Comparison of ENCODE assay signal across 20 cellular contexts in the genomic region with DNA sequence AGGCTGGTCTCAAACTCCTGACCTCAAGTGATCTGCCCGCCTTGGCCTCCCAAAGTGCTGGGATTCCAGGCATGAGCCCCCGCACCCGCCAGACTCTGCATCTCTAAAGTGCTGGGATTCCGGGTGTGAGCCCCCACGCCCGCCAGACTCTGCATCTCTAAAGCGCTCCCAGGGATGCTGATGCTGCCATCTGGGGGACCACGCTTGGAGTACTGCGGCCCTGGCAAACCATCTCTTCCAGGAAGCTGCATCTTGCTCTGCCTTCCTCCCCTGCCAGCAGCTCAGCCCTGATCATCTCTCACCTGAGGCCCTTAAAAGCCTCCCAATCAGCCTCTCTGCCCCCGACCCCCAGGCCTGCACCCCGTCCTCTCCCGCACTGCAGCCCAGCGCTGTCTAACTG. TPM values are rescaled to one million over a fixed set of nuclear protein-coding genes. Genes with fewer than 3 reads are reported as not detected.
DNase-seq lines count a peak whose midpoint lies in the region; ATAC-seq, FAIRE-seq and TF ChIP-seq lines count a peak whose summit lies in the region.
"Had no signal": no experiment of that assay in that cellular context is flagged by ENCODE, and none has a peak within 500 bp of the region (broad histone marks: within the 10 kb centered on the region; RNA-seq: fewer than 3 reads in every experiment).

No MANE protein-coding gene starts in this region.

- H3K36me3 ChIP-seq in SK-N-SH (replicated peaks in 1 of 2; ENCODE audit: control insufficient read depth in 1 of 2, insufficient read depth in 2 of 2, low read length in 1 of 2): peaks cover 14 to 24% of the 10 kb centered on the region in 2 experiments
- H3K36me3 ChIP-seq in esophagus muscularis mucosa: peaks cover 9 to 43% (median 20%) of the 10 kb centered on the region in 4 donors
- no peaks in the 10 kb centered on the region for H3K36me3 ChIP-seq in neural cell (ENCODE audit: insufficient read depth, low read length)
- peaks cover 13% of the 10 kb centered on the region for H3K36me3 ChIP-seq in upper lobe of right lung

- H3K27me3 ChIP-seq in SK-N-SH (ENCODE audit: insufficient read depth) (no peaks in the 10 kb centered on the region), esophagus muscularis mucosa (no peaks in the 10 kb centered on the region), neural cell (ENCODE audit: insufficient read depth, low read depth, low read length) (no peaks in the 10 kb centered on the region), upper lobe of right lung (no peaks in the 10 kb centered on the region)

- no peak for DNase-seq in SK-N-SH
- no peak for DNase-seq in esophagus muscularis mucosa (ENCODE audit: extremely low spot score)
- DNase-seq in upper lobe of right lung: no peak
- no peak for DNase-seq in frontal cortex (ENCODE audit: low spot score in 2 of 2)
- DNase-seq in GM10248 (ENCODE audit: extremely low spot score): no peak
- DNase-seq: activated CD4-positive, alpha-beta T cell treated with anti-CD3 and anti-CD28 coated beads for 48 hours; COR-L47; effector memory CD4-positive, alpha-beta T cell; EL; Kasumi-1; NCI-H1092 treated with DMSO at 0.1 percent for 48 hours; NCI-H2107; stimulated activated CD8-positive, alpha-beta memory T cell treated with anti-CD3 and anti-CD28 coated beads, Interleukin-4, amount 100 ng/mL, for 48 hours had no signal

- TF ChIP-seq EP300 in SK-N-SH (IDR thresholded peaks at IDR 0.05; ENCODE audit: borderline replicate concordance in 1 of 2, low read depth in 1 of 2, low read length in 1 of 2) (no peak), esophagus muscularis mucosa (IDR thresholded peaks at IDR 0.05) (no peak), neural cell (conservative IDR thresholded peaks at IDR 0.05; ENCODE audit: poor library complexity, severe bottlenecking) (no peak)

- H3K9ac ChIP-seq in SK-N-SH: no peak overlapping the region
- H3K9ac ChIP-seq in neural cell (ENCODE audit: low read length): peak overlapping the region; percentile 39

- 93% methylated on average over 12 of the region's 13 CpGs for WGBS in SK-N-SH (ENCODE audit: low lambda C conversion rate)
- 90% methylated on average over 9 of the region's 13 CpGs for WGBS in esophagus muscularis mucosa

- peak; percentile 28; the same call in 1 of the 2 replicates for TF ChIP-seq RAD21 in SK-N-SH (IDR thresholded peaks at IDR 0.05; ENCODE audit: low read length)
- TF ChIP-seq RAD21 in neural cell (conservative IDR thresholded peaks at IDR 0.05): no peak

- no peak overlapping the region; a peak in 1 of 4 replicates for H3K27ac ChIP-seq in SK-N-SH (ENCODE audit: low read depth in 2 of 2, low read length in 1 of 2)
- peak overlapping the region in 3 of 4 donors; percentile 17 to 44 (median 43) for H3K27ac ChIP-seq in esophagus muscularis mucosa (replicated peaks in 1 of 4)
- peak overlapping the region; percentile 36 for H3K27ac ChIP-seq in neural cell (ENCODE audit: low read length)
- peak overlapping the region; percentile 36 for H3K27ac ChIP-seq in upper lobe of right lung
- H3K27ac ChIP-seq: 22Rv1 had no signal

- no peaks in the 10 kb centered on the region for H3K9me2 ChIP-seq in SK-N-SH
- H3K9me2 ChIP-seq in neural cell (ENCODE audit: insufficient read depth, low read length): no peaks in the 10 kb centered on the region

- H3K9me3 ChIP-seq in SK-N-SH: no peaks in the 10 kb centered on the region
- H3K9me3 ChIP-seq in esophagus muscularis mucosa: no peaks in the 10 kb centered on the region
- H3K9me3 ChIP-seq in neural cell (ENCODE audit: low read length): no peaks in the 10 kb centered on the region
- no peaks in the 10 kb centered on the region for H3K9me3 ChIP-seq in upper lobe of right lung

- H3K4me3 ChIP-seq in SK-N-SH (ENCODE audit: low read depth in 2 of 2, low read length in 1 of 2) (no peak overlapping the region), esophagus muscularis mucosa (no peak overlapping the region), neural cell (ENCODE audit: low read length) (no peak overlapping the region), upper lobe of right lung (no peak overlapping the region)

- intact Hi-C loops in esophagus muscularis mucosa (cut with DNase I) (no loop called here), upper lobe of right lung (cut with DNase I) (no loop called here)

- TF ChIP-seq CTCF in SK-N-SH (IDR thresholded peaks at IDR 0.05) (no peak), esophagus muscularis mucosa (IDR thresholded peaks at IDR 0.05) (no peak), neural cell (IDR thresholded peaks at IDR 0.05; ENCODE audit: poor library complexity, severe bottlenecking) (no peak), upper lobe of right lung (IDR thresholded peaks at IDR 0.05) (no peak), GM10248 (IDR thresholded peaks at IDR 0.05; ENCODE audit: control extremely low read depth, extremely low read depth, low read depth, missing control alignments) (no peak)

- no peak for FAIRE-seq in frontal cortex (lab: Jason Lieb, UNC)
- FAIRE-seq: GM18507, islet of Langerhans, TTC549 had no signal

- H2AFZ ChIP-seq in SK-N-SH (ENCODE audit: low read depth) (no peak overlapping the region), neural cell (ENCODE audit: low read depth, low read length) (no peak overlapping the region)

- ATAC-seq in SK-N-SH treated with all-trans-retinoic acid at 6 μM for 48 hours (no peak), upper lobe of right lung (no peak), GM21390 (IDR thresholded peaks at IDR 0.05; ENCODE audit: unreplicated experiment) (no peak)

- CTCF ChIA-PET in SK-N-SH (lab: Yijun Ruan, JAX) (interaction anchor here (1.1 to 3.0 kb wide), 11 partner anchors 10 to 144 kb away, joined by 3 to 18 read pairs (median 4); no protein-coding TSS in a partner anchor), GM10248 (lab: Yijun Ruan, JAX) (interaction anchor here (0.6 to 1.7 kb wide), 2 partner anchors 33 to 827 kb away, joined by 3 to 4 read pairs; no protein-coding TSS in a partner anchor)

- peaks cover 100% of the 10 kb centered on the region for H4K20me1 ChIP-seq in SK-N-SH (ENCODE audit: insufficient read depth)
- no peaks in the 10 kb centered on the region for H4K20me1 ChIP-seq in neural cell (ENCODE audit: insufficient read depth)

- H3K4me1 ChIP-seq in SK-N-SH (ENCODE audit: control insufficient read depth in 1 of 2, insufficient read depth in 2 of 2, low read depth in 1 of 2, low read length in 1 of 2) (peaks cover 0 to 51% of the 10 kb centered on the region in 2 experiments; a peak in 2 of 4 replicates), esophagus muscularis mucosa (peaks cover 73 to 99% (median 86%) of the 10 kb centered on the region in 4 donors), upper lobe of right lung (peaks cover 40% of the 10 kb centered on the region)

- no peak for TF ChIP-seq POLR2A in esophagus muscularis mucosa (IDR thresholded peaks at IDR 0.05; ENCODE audit: low read depth)

- no peak overlapping the region for H3K4me2 ChIP-seq in SK-N-SH
- H3K4me2 ChIP-seq in neural cell (ENCODE audit: low read length): no peak overlapping the region

- H3F3A ChIP-seq in SK-N-SH (replicated peaks; ENCODE audit: insufficient read depth) (peaks cover 4% of the 10 kb centered on the region), neural cell (ENCODE audit: insufficient read depth, low read length, poor library complexity, severe bottlenecking) (no peaks in the 10 kb centered on the region)

- POLR2A ChIA-PET in SK-N-SH (lab: Yijun Ruan, JAX) (interaction anchor here (0.9 to 1.2 kb wide), 3 partner anchors 18 to 36 kb away, joined by 3 to 5 read pairs (median 4); no protein-coding TSS in a partner anchor), GM10248 (lab: Yijun Ruan, JAX) (no interaction called here)

- peaks cover 100% of the 10 kb centered on the region for H3K79me2 ChIP-seq in SK-N-SH (ENCODE audit: insufficient read depth)
- H3K79me2 ChIP-seq in neural cell (replicated peaks; ENCODE audit: insufficient read depth, low read length): peaks cover 36% of the 10 kb centered on the region

TF ChIP-seq in SK-N-SH treated with all-trans-retinoic acid at 6 μM for 48 hours, 23 proteins besides CTCF, POLR2A, EP300 and RAD21 (continues in another document):
- TF ChIP-seq PPARA (CRISPR knock-in tag; IDR thresholded peaks at IDR 0.05; ENCODE audit: borderline replicate concordance): no peak

TF ChIP-seq in neural cell, 6 proteins besides CTCF, POLR2A, EP300 and RAD21 (continues in another document):
- TF ChIP-seq TAF1 (IDR thresholded peaks at IDR 0.05; ENCODE audit: low read depth) (no peak), SMC3 (conservative IDR thresholded peaks at IDR 0.05; ENCODE audit: poor library complexity) (no peak), MXI1 (conservative IDR thresholded peaks at IDR 0.05; ENCODE audit: poor library complexity, severe bottlenecking) (no peak), POLR2AphosphoS5 (IDR thresholded peaks at IDR 0.05) (no peak)

RNA-seq across cellular contexts. Expression of a gene that starts 4.1 kb away (rescaled TPM):
- polyA plus RNA-seq in SK-N-SH (2012; rRNA removed) (0.31 and 0.35 TPM in 2 replicates), neural cell (not detected in 2 replicates)
- 0.17 and 0.21 TPM in 2 replicates for polyA plus RNA-seq in SK-N-SH (2012; cell fraction: cytosol; rRNA removed)
- 0.68 and 0.97 TPM in 2 replicates for polyA plus RNA-seq in SK-N-SH (2012; cell fraction: nucleus; rRNA removed)
- total RNA-seq in esophagus muscularis mucosa (1 to 10 TPM in 3 of 4 donors, under 1 TPM in 1; 0.78 to 6.6 (median 2.3) TPM), upper lobe of right lung (4.2 TPM), frontal cortex (1.2 TPM)
- polyA minus RNA-seq in neural cell: 0.97 and 2.5 TPM in 2 replicates

RNA-seq across cellular contexts. Expression of a gene that starts 26.2 kb away (rescaled TPM):
- polyA plus RNA-seq in SK-N-SH (2012; rRNA removed): 256 and 441 TPM in 2 replicates
- polyA plus RNA-seq in SK-N-SH (2012; cell fraction: cytosol; rRNA removed): 528 and 616 TPM in 2 replicates
- polyA plus RNA-seq in SK-N-SH (2012; cell fraction: nucleus; rRNA removed): 334 and 427 TPM in 2 replicates
- 100 to 1,000 TPM; 177 to 315 (median 229) TPM for total RNA-seq in esophagus muscularis mucosa
- 25.6 and 26.7 TPM in 2 replicates for polyA plus RNA-seq in neural cell
- 31.7 and 44.1 TPM in 2 replicates for polyA minus RNA-seq in neural cell
- 318 TPM for total RNA-seq in upper lobe of right lung
- 33.8 TPM for total RNA-seq in frontal cortex

RNA-seq across cellular contexts. Expression of a gene that starts 58.3 kb away (rescaled TPM):
- polyA plus RNA-seq in SK-N-SH (2012; rRNA removed) (34.6 and 41.2 TPM in 2 replicates), neural cell (12.8 and 14.4 TPM in 2 replicates)
- polyA plus RNA-seq in SK-N-SH (2012; cell fraction: cytosol; rRNA removed): 22.5 and 26.9 TPM in 2 replicates
- 163 and 178 TPM in 2 replicates for polyA plus RNA-seq in SK-N-SH (2012; cell fraction: nucleus; rRNA removed)
- total RNA-seq in esophagus muscularis mucosa (10 to 100 TPM; 23.3 to 44.7 (median 32.2) TPM), upper lobe of right lung (69.6 TPM), frontal cortex (18.8 TPM)
- 17.1 and 22.4 TPM in 2 replicates for polyA minus RNA-seq in neural cell

Comparison
In these comparisons a context has a peak if more than half of its experiments do, and no peak if none do; other contexts are left out.
1. H3K27ac ChIP-seq: peak in esophagus muscularis mucosa (3 of 4), neural cell (single experiment) and upper lobe of right lung (single experiment); none in SK-N-SH (0 of 2).